20 cellular contexts compared by ENCODE assay signal in genomic region chr1:45215485-45216199, GRCh38. TPM values are rescaled to one million over a fixed set of nuclear protein-coding genes. Genes with fewer than 3 reads are reported as not detected.
A peak's percentile ranks its signal among the peaks of the same experiment; 100 is the strongest.
DNase-seq lines count a peak whose midpoint lies in the region; ATAC-seq, FAIRE-seq and TF ChIP-seq lines count a peak whose summit lies in the region.
"Had no signal": no experiment of that assay in that cellular context is flagged by ENCODE, and none has a peak within 500 bp of the region (broad histone marks: within the 10 kb centered on the region; RNA-seq: fewer than 3 reads in every experiment).

No MANE protein-coding gene starts in this region.

- H3K4ac ChIP-seq in mesendoderm (ENCODE audit: low read depth, low read length): no peak overlapping the region

- POLR2A ChIA-PET in MCF 10A (lab: Yijun Ruan, JAX): interaction anchor here (0.9 to 1.8 kb wide), 4 partner anchors 8 to 484 kb away, joined by 3 to 5 read pairs (median 4); partner anchors contain the start of genes RNU5D-1 and ZSWIM5
- POLR2A ChIA-PET in GM12878 (lab: Charles Lee): no interaction called here

- H3K79me1 ChIP-seq in mesendoderm (ENCODE audit: low read length): no peaks in the 10 kb centered on the region

- H3K18ac ChIP-seq in mesendoderm (ENCODE audit: low read length): no peak overlapping the region

- TF ChIP-seq CTCF in mammary epithelial cell (conservative IDR thresholded peaks at IDR 0.05 in 1 of 2, IDR thresholded peaks at IDR 0.05 in 1 of 2; ENCODE audit: extremely low read depth in 1 of 2, insufficient read depth in 1 of 2, low read depth in 1 of 2, low read length in 2 of 2) (no peak), MCF 10A (IDR thresholded peaks at IDR 0.05; ENCODE audit: unreplicated experiment) (no peak), GM12878 (IDR thresholded peaks at IDR 0.05 in 2 of 3, conservative IDR thresholded peaks at IDR 0.05 in 1 of 3; ENCODE audit: control insufficient read depth in 2 of 3, extremely low read depth in 1 of 3, insufficient read depth in 1 of 3, low read depth in 3 of 3, low read length in 3 of 3) (no peak), foreskin keratinocyte (conservative IDR thresholded peaks at IDR 0.05) (no peak)

- H4K8ac ChIP-seq in mesendoderm (ENCODE audit: low read depth, low read length): no peak overlapping the region

- H3K4me1 ChIP-seq in mammary epithelial cell (ENCODE audit: insufficient read depth, low read length) (no peaks in the 10 kb centered on the region), GM12878 (ENCODE audit: control insufficient read depth, insufficient read depth, low read length) (no peaks in the 10 kb centered on the region), mesendoderm (ENCODE audit: control insufficient read depth, low read depth, low read length) (peaks cover 4% of the 10 kb centered on the region), foreskin keratinocyte (no peaks in the 10 kb centered on the region)

- TF ChIP-seq POLR2A in GM12892 (IDR thresholded peaks at IDR 0.05; ENCODE audit: low read depth, low read length): no peak
- no peak for TF ChIP-seq POLR2A in GM12878 (IDR thresholded peaks at IDR 0.05; ENCODE audit: low read depth, low read length)

- no peak overlapping the region for H3K4me3 Mint-ChIP-seq in MCF 10A (ENCODE audit: unreplicated experiment)
- H3K4me3 Mint-ChIP-seq: CD4-positive, alpha-beta memory T cell had no signal

- H3K4me3 ChIP-seq in mammary epithelial cell (replicated peaks in 1 of 3; ENCODE audit: insufficient read depth in 1 of 3, low read depth in 2 of 3, low read length in 3 of 3): no peak overlapping the region
- no peak overlapping the region for H3K4me3 ChIP-seq in GM12878
- no peak overlapping the region for H3K4me3 ChIP-seq in mesendoderm (ENCODE audit: low read length)
- H3K4me3 ChIP-seq: GM23248 had no signal

- H3K36me3 ChIP-seq in mammary epithelial cell (ENCODE audit: insufficient read depth, low read length): no peaks in the 10 kb centered on the region
- no peaks in the 10 kb centered on the region for H3K36me3 ChIP-seq in GM12878 (ENCODE audit: control insufficient read depth in 2 of 2, insufficient read depth in 2 of 2, low read length in 1 of 2)
- no peaks in the 10 kb centered on the region for H3K36me3 ChIP-seq in mesendoderm (ENCODE audit: control insufficient read depth, insufficient read depth, low read length)

- CTCF ChIA-PET in mammary epithelial cell (lab: Charles Lee; ENCODE audit: low non-redundant PET): no interaction called here
- CTCF ChIA-PET in MCF 10A (lab: Yijun Ruan, JAX): interaction anchor here (1.4 kb wide), 1 partner anchor 202 kb away, joined by 4 read pairs; no protein-coding TSS in a partner anchor
- CTCF ChIA-PET in GM12878 (lab: Yijun Ruan, JAX): no interaction called here

- peak overlapping the region; percentile 27 for H2BK5ac ChIP-seq in mesendoderm (ENCODE audit: low read length)

- no peak overlapping the region for H4K5ac ChIP-seq in mesendoderm (ENCODE audit: low read length)

- peak; percentile 27 for FAIRE-seq in GM12892 (lab: Jason Lieb, UNC)
- FAIRE-seq in GM12878 (lab: Jason Lieb, UNC): no peak
- FAIRE-seq: GM18507, H1 had no signal

- dilution Hi-C loops in mammary epithelial cell (cut with HindIII; ENCODE audit: low sequenced_read_pairs): no loop called here

- H3K23ac ChIP-seq in mesendoderm (ENCODE audit: low read length): no peak overlapping the region

- H3K27me3 Mint-ChIP-seq in MCF 10A (ENCODE audit: insufficient read depth, unreplicated experiment): no peaks in the 10 kb centered on the region

- in situ Hi-C loops in mammary epithelial cell (cut with MboI; ENCODE audit: low sequenced_read_pairs in 2 of 2): no loop called here
- in situ Hi-C loops in GM12878 (cut with MboI): no loop called here

- TF ChIP-seq EP300 in GM12878 (IDR thresholded peaks at IDR 0.05; ENCODE audit: borderline replicate concordance in 1 of 2, control insufficient read depth in 1 of 2, low read depth in 2 of 2, low read length in 2 of 2): no peak

- H2AFZ ChIP-seq in mammary epithelial cell (ENCODE audit: low read depth, low read length): peak overlapping the region; percentile 47
- no peak overlapping the region; the same call in 1 of the 2 replicates for H2AFZ ChIP-seq in GM12878 (ENCODE audit: control insufficient read depth, low read depth, low read length)
- H2AFZ ChIP-seq: GM23248 had no signal

- H3K4me1 Mint-ChIP-seq in MCF 10A (ENCODE audit: insufficient read depth, unreplicated experiment): no peaks in the 10 kb centered on the region
- H3K4me1 Mint-ChIP-seq: CD4-positive, alpha-beta memory T cell had no signal

- no TSS peak for BruUV-seq in mammary epithelial cell (replicated peaks; lab: Mats Ljungman, UMichigan)
- BruUV-seq in MCF 10A (replicated peaks; lab: Mats Ljungman, UMichigan): no TSS peak
- no TSS peak for BruUV-seq in GM12878 (replicated peaks; lab: Mats Ljungman, UMichigan)

- no peak overlapping the region for H2BK15ac ChIP-seq in mesendoderm (replicated peaks; ENCODE audit: low read depth)

- 40% methylated on average over 3 of the region's 3 CpGs for WGBS in mammary epithelial cell (ENCODE audit: low coverage, missing lambda C conversion rate)
- 0% methylated on average over 3 of the region's 3 CpGs for WGBS in GM12878 (ENCODE audit: insufficient coverage, insufficient replicate concordance, low lambda C conversion rate, missing lambda C conversion rate)
- no CpG with 5 or more reads among the region's 3 CpGs for WGBS in mesendoderm (ENCODE audit: extremely low coverage, insufficient coverage, low lambda C conversion rate)

- RAD21 ChIA-PET in GM12878 (lab: Charles Lee; ENCODE audit: unreplicated experiment): no interaction called here

- SMC1A ChIA-PET in GM12878 (lab: Charles Lee; ENCODE audit: uncharacterized antibody, unreplicated experiment): no interaction called here

- H3K56ac ChIP-seq in mesendoderm (ENCODE audit: low read length): no peak overlapping the region

- ATAC-seq in GM12878 (no peak; the same call in 1 of the 3 replicates), GM19463 (IDR thresholded peaks at IDR 0.05; ENCODE audit: unreplicated experiment) (no peak), foreskin keratinocyte (no peak)

- H3K27ac ChIP-seq in mammary epithelial cell (ENCODE audit: insufficient read depth, low read depth, low read length) (no peak overlapping the region), GM12878 (ENCODE audit: control insufficient read depth, insufficient read depth) (no peak overlapping the region), mesendoderm (ENCODE audit: low read depth, low read length) (no peak overlapping the region), foreskin keratinocyte (no peak overlapping the region)
- H3K27ac ChIP-seq: GM23248 had no signal

- no peak overlapping the region for H3K9ac ChIP-seq in mammary epithelial cell (ENCODE audit: insufficient read depth, low read length)
- no peak overlapping the region for H3K9ac ChIP-seq in GM12878 (ENCODE audit: control insufficient read depth, insufficient read depth, low read length)
- no peak overlapping the region for H3K9ac ChIP-seq in mesendoderm (ENCODE audit: low read length)
- H3K9ac ChIP-seq: GM23248 had no signal

- no peak for TF ChIP-seq RAD21 in GM12878 (IDR thresholded peaks at IDR 0.05; ENCODE audit: insufficient read depth, low read depth, low read length)

- no peak overlapping the region for H2AK5ac ChIP-seq in mesendoderm (ENCODE audit: low read length)

- intact Hi-C loops in mammary epithelial cell (cut with micrococcal nuclease) (no loop called here), MCF 10A (cut with micrococcal nuclease) (no loop called here), GM12878 (cut with micrococcal nuclease; ENCODE audit: unreplicated experiment) (no loop called here)

- H3K27me3 ChIP-seq in mammary epithelial cell (ENCODE audit: insufficient read depth, low read length) (no peaks in the 10 kb centered on the region), GM12878 (replicated peaks in 1 of 2; ENCODE audit: control insufficient read depth in 2 of 2, insufficient read depth in 2 of 2, low read length in 1 of 2) (no peaks in the 10 kb centered on the region; a peak in 2 of 4 replicates), mesendoderm (ENCODE audit: insufficient read depth, low read length, poor library complexity) (no peaks in the 10 kb centered on the region), foreskin keratinocyte (peaks cover 15% of the 10 kb centered on the region)

- H4K20me1 ChIP-seq in mammary epithelial cell (ENCODE audit: insufficient read depth, low read length): no peaks in the 10 kb centered on the region
- no peaks in the 10 kb centered on the region for H4K20me1 ChIP-seq in GM12878 (ENCODE audit: control insufficient read depth, insufficient read depth)

- H3K9me3 ChIP-seq in mammary epithelial cell (replicated peaks; ENCODE audit: insufficient read depth, low read length) (no peaks in the 10 kb centered on the region), GM12878 (replicated peaks; ENCODE audit: control insufficient read depth, insufficient read depth, low read length) (no peaks in the 10 kb centered on the region)

- H2BK120ac ChIP-seq in mesendoderm (ENCODE audit: low read depth, low read length): no peak overlapping the region

- H3K36me3 Mint-ChIP-seq in MCF 10A (ENCODE audit: insufficient read depth, unreplicated experiment): no peaks in the 10 kb centered on the region
- H3K36me3 Mint-ChIP-seq: CD4-positive, alpha-beta memory T cell had no signal

- no peak overlapping the region for H3K4me2 ChIP-seq in mammary epithelial cell (ENCODE audit: insufficient read depth, low read depth, low read length)
- H3K4me2 ChIP-seq in GM12878 (ENCODE audit: control insufficient read depth, insufficient read depth): no peak overlapping the region
- no peak overlapping the region for H3K4me2 ChIP-seq in mesendoderm (ENCODE audit: low read length)

- no peak overlapping the region for H3K27ac Mint-ChIP-seq in MCF 10A (ENCODE audit: low read depth, unreplicated experiment)

- H3K79me2 ChIP-seq in mammary epithelial cell (ENCODE audit: insufficient read depth, low read length): no peaks in the 10 kb centered on the region
- no peaks in the 10 kb centered on the region for H3K79me2 ChIP-seq in GM12878 (ENCODE audit: control insufficient read depth, insufficient read depth, low read length)
- no peaks in the 10 kb centered on the region for H3K79me2 ChIP-seq in mesendoderm (ENCODE audit: control insufficient read depth, insufficient read depth, low read length)

- no peak for DNase-seq in mammary epithelial cell
- DNase-seq in MCF 10A (ENCODE audit: unreplicated experiment): no peak
- no peak for DNase-seq in GM12892 (ENCODE audit: insufficient read length)
- no peak for DNase-seq in GM12878 (ENCODE audit: low read depth, low spot score)
- DNase-seq in mesendoderm: no peak
- no peak for DNase-seq in foreskin keratinocyte
- no peak for DNase-seq in ecto neural progenitor cell (ENCODE audit: low spot score)
- DNase-seq: C1 segment of cervical spinal cord; Calu3; CD4-positive, alpha-beta memory T cell; COR-L47; DMS53; DMS79 treated with DMSO at 0.1 percent for 48 hours; GF-D8; GM23248; H7; HCEC 1CT had no signal

- H3K9me3 Mint-ChIP-seq in MCF 10A (ENCODE audit: unreplicated experiment): no peaks in the 10 kb centered on the region
- H3K9me3 Mint-ChIP-seq: CD4-positive, alpha-beta memory T cell had no signal

RNA-seq across cellular contexts. Expression of gene ZSWIM5, which starts 9.2 kb away (rescaled TPM):
- under 1 TPM; 0.07 to 0.50 TPM for total RNA-seq in mammary epithelial cell
- 0.02 TPM for polyA plus RNA-seq in mammary epithelial cell
- polyA minus RNA-seq in mammary epithelial cell: not detected
- 0.14 and 0.32 TPM in 2 replicates for total RNA-seq in MCF 10A (2022)
- polyA plus RNA-seq in GM12892 (2012; ENCODE audit: missing spikeins): not detected
- total RNA-seq in GM12878 (2013; cell fraction: nucleolus; rRNA removed): 0.56 and 0.81 TPM in 2 replicates
- total RNA-seq in GM12878 (2014; rRNA removed): 0.23 and 0.33 TPM in 2 replicates
- total RNA-seq in GM12878 (2014; rRNA removed; fragmentation: Illumina TruSeq; extraction: Trizol): 0.23 and 0.31 TPM in 2 replicates
- 0.74 and 0.97 TPM in 2 replicates for total RNA-seq in GM12878 (2021)
- 0.09 TPM for polyA plus RNA-seq in GM12878 (2011; ENCODE audit: low read depth)
- 0.34 and 0.49 TPM in 2 replicates for polyA plus RNA-seq in GM12878 (2011; rRNA removed)
- 0.20 and 0.22 TPM in 2 replicates for polyA plus RNA-seq in GM12878 (2011; cell fraction: cytosol; rRNA removed)
- polyA plus RNA-seq in GM12878 (2011; cell fraction: nucleus; rRNA removed): 0.53 and 0.72 TPM in 2 replicates
- polyA plus RNA-seq in GM12878 (2012): 0.09 and 0.13 TPM in 2 replicates
- 0.40 and 0.43 TPM in 2 replicates for polyA plus RNA-seq in GM12878 (2014; fragmentation: Illumina TruSeq; extraction: Trizol)
- under 1 TPM; 0.26 to 0.40 TPM for polyA plus RNA-seq in GM12878 (2014; fragmentation: Nextera tagmentation; extraction: Ambion mirVana)
- polyA plus RNA-seq in GM12878 (2014; rRNA removed): 0.49 and 0.58 TPM in 2 replicates
- polyA plus RNA-seq in GM12878 (2016; fragmentation: Nextera tagmentation; extraction: Ambion mirVana): under 1 TPM in 1 of 2 experiments, not detected in 1; 0.07 TPM
- 0.31 and 0.44 TPM in 2 replicates for polyA minus RNA-seq in GM12878 (2011; rRNA and poly(A)+ RNA removed)
- 0.21 TPM in 1 of 2 replicates, not detected in the other for polyA minus RNA-seq in GM12878 (2011; cell fraction: cytosol; rRNA and poly(A)+ RNA removed)
- 0.19 and 0.36 TPM in 2 replicates for polyA minus RNA-seq in GM12878 (2011; cell fraction: nucleus; rRNA and poly(A)+ RNA removed)
- 2.9 TPM for polyA plus RNA-seq in mesendoderm (2013, experiment 1 of 2)
- polyA plus RNA-seq in mesendoderm (2013, experiment 2 of 2): 2.7 TPM
- total RNA-seq in foreskin keratinocyte: not detected in 2 replicates
- not detected in 2 replicates for polyA plus RNA-seq in foreskin keratinocyte
